Comparison of ENCODE assay signal across 8 cellular contexts in genomic region chr20:37202267-37202943, GRCh38. TPM values are rescaled to one million over a fixed set of nuclear protein-coding genes. Genes with fewer than 3 reads are reported as not detected.
A peak's percentile ranks its signal among the peaks of the same experiment; 100 is the strongest.
DNase-seq lines count a peak whose midpoint lies in the region; TF ChIP-seq lines count a peak whose summit lies in the region.

No MANE protein-coding gene starts in this region.

- TF ChIP-seq CTCF in GM10266 (IDR thresholded peaks at IDR 0.05; ENCODE audit: control insufficient read depth, insufficient read depth, low read depth, missing control alignments) (peak; percentile 65), ascending aorta (IDR thresholded peaks at IDR 0.05) (peak; percentile 49 to 85 (median 68)), stomach (IDR thresholded peaks at IDR 0.05) (peak in 5 of 7 experiments; percentile 46 to 81 (median 74))

- H3K27me3 ChIP-seq in ACC112 (ENCODE audit: insufficient read depth, low read length) (no peaks in the 10 kb centered on the region), ascending aorta (no peaks in the 10 kb centered on the region), stomach (no peaks in the 10 kb centered on the region)

- TF ChIP-seq POLR2A in stomach (IDR thresholded peaks at IDR 0.05) = no peak

- H3K4me3 ChIP-seq in ACC112 (ENCODE audit: low read depth, low read length) (peak overlapping the region; percentile 69), ascending aorta (peak overlapping the region; percentile 22 to 29), stomach (no peak overlapping the region)

- 64 to 74% (median 72%) methylated on average over 6 of the region's 6 CpGs for WGBS in stomach, 5 donors

- no peaks in the 10 kb centered on the region for H3K9me3 ChIP-seq in ascending aorta
- no peaks in the 10 kb centered on the region for H3K9me3 ChIP-seq in stomach

- TF ChIP-seq EP300 in stomach (IDR thresholded peaks at IDR 0.05) = no peak

- H2AFZ ChIP-seq in ACC112 (ENCODE audit: low read length, unreplicated experiment) = peak overlapping the region; percentile 18

- intact Hi-C loops in ascending aorta (cut with DNase I) (loop anchor here (1.0 to 5.0 kb wide), 2 partner anchors 26 to 330 kb away; no protein-coding TSS in a partner anchor), stomach (cut with DNase I; ENCODE audit: low total_unique reads) (loop anchor here (5.0 kb wide), 1 partner anchor 325 kb away; the partner anchor contains the start of gene BLCAP)

- H3K79me2 ChIP-seq in ACC112 (ENCODE audit: control insufficient read depth, insufficient read depth, low read length, unreplicated experiment) = peaks cover 22% of the 10 kb centered on the region

- H3K27ac ChIP-seq in ACC112 (ENCODE audit: low read depth, low read length) = peak overlapping the region; percentile 97
- peak overlapping the region; percentile 41 to 68 for H3K27ac ChIP-seq in ascending aorta
- H3K27ac ChIP-seq in stomach = peak overlapping the region in 4 of 5 donors; percentile 49 to 68 (median 57)

- H3K36me3 ChIP-seq in ACC112 (ENCODE audit: insufficient read depth, low read length) (peaks cover 38% of the 10 kb centered on the region), ascending aorta (peaks cover 46 to 71% of the 10 kb centered on the region in 2 donors), stomach (peaks cover 42 to 96% (median 88%) of the 10 kb centered on the region in 4 donors)

- peaks cover 10% of the 10 kb centered on the region for H3K4me1 ChIP-seq in ACC112 (ENCODE audit: control insufficient read depth, insufficient read depth, low read length, unreplicated experiment)
- H3K4me1 ChIP-seq in ascending aorta = no peaks in the 10 kb centered on the region
- H3K4me1 ChIP-seq in stomach = peaks cover 0 to 16% (median 8%) of the 10 kb centered on the region in 4 donors

- DNase-seq in GM10266 (ENCODE audit: extremely low spot score) (no peak), NCI-H2171 treated with DMSO at 0.1 percent for 48 hours (lab: John Stamatoyannopoulos, UW) (peak; percentile 43), ascending aorta (ENCODE audit: low spot score in 2 of 2) (peak in 1 of 2 donors; percentile 72), iPS-NIHi7 (ENCODE audit: extremely low spot score) (peak; percentile 66), stomach (no peak), GM19238 (ENCODE audit: insufficient read length, low spot score) (no peak)
- DNase-seq in effector CD8-positive, alpha-beta T cell (lab: John Stamatoyannopoulos, UW) = no peak

RNA-seq across cellular contexts. Expression of gene MROH8, which starts 23.1 kb away (rescaled TPM):
- total RNA-seq in ascending aorta (not detected), stomach (1 to 10 TPM in 2 of 5 donors, under 1 TPM in 2, not detected in 1; 0.43 to 6.4 (median 2.8) TPM)
- polyA plus RNA-seq in stomach = 1 to 10 TPM; 1.4 to 3.5 (median 1.8) TPM

RNA-seq across cellular contexts. Expression of gene RPN2, which starts 23.3 kb away (rescaled TPM):
- 114 TPM for total RNA-seq in ascending aorta
- 100 to 1,000 TPM in 3 of 5 donors, 10 to 100 TPM in 2; 48.4 to 163 (median 117) TPM for total RNA-seq in stomach
- 10 to 100 TPM; 32.5 to 76.3 (median 63.1) TPM for polyA plus RNA-seq in stomach

RNA-seq across cellular contexts. Expression of gene GHRH, which starts 59.2 kb away (rescaled TPM):
- total RNA-seq in ascending aorta = not detected
- not detected for total RNA-seq in stomach
- not detected for polyA plus RNA-seq in stomach

Comparison
In these comparisons a context has a peak if more than half of its experiments do, and no peak if none do; other contexts are left out.
1. H3K4me3 ChIP-seq: peak in ACC112 (single experiment) and ascending aorta (2 of 2); none in stomach (0 of 4).
2. DNase-seq: peak in NCI-H2171 treated with DMSO at 0.1 percent for 48 hours (single experiment) and iPS-NIHi7 (single experiment); none in GM10266 (single experiment), stomach (single experiment), effector CD8-positive, alpha-beta T cell (single experiment) and GM19238 (single experiment).
3. Peak in every context shown above with its lines, with median percentiles within 50 percentile points of each other: H3K27ac ChIP-seq and CTCF ChIP-seq.